In genomic region chr4:143482753-143483362, GRCh38 we compare ENCODE assay signal across 8 cellular contexts. TPM values are rescaled to one million over a fixed set of nuclear protein-coding genes. Genes with fewer than 3 reads are reported as not detected.
A peak's percentile ranks its signal among the peaks of the same experiment; 100 is the strongest.
DNase-seq lines count a peak whose midpoint lies in the region; ATAC-seq and TF ChIP-seq lines count a peak whose summit lies in the region.

No MANE protein-coding gene starts in this region.

- no peak overlapping the region for H3K4me3 ChIP-seq in WERI-Rb-1 (ENCODE audit: low read depth, low read length)

- no peaks in the 10 kb centered on the region for H3K9me3 ChIP-seq in WERI-Rb-1 (ENCODE audit: severe bottlenecking)

- DNase-seq in CD1c-positive myeloid dendritic cell (ENCODE audit: extremely low spot score): peak; percentile 42
- peak; percentile 6 for DNase-seq in HuH-7.5 (ENCODE audit: low spot score)
- DNase-seq in WERI-Rb-1: no peak
- no peak for DNase-seq in left cardiac atrium
- no peak for DNase-seq in sciatic nerve (ENCODE audit: low spot score)

- peak; percentile 71 for ATAC-seq in GM18870 (IDR thresholded peaks at IDR 0.05; ENCODE audit: unreplicated experiment)
- ATAC-seq in left cardiac atrium: peak; percentile 55 to 57
- peak; percentile 83 for ATAC-seq in sciatic nerve
- no peak for ATAC-seq in GM19324 (IDR thresholded peaks at IDR 0.05; ENCODE audit: low FRiP score, unreplicated experiment)
- no peak for ATAC-seq in HG02884 (IDR thresholded peaks at IDR 0.05; ENCODE audit: unreplicated experiment)

- no peaks in the 10 kb centered on the region for H3K27me3 ChIP-seq in WERI-Rb-1 (ENCODE audit: insufficient read depth, low read depth, severe bottlenecking)

- TF ChIP-seq CTCF in WERI-Rb-1 (IDR thresholded peaks at IDR 0.05; ENCODE audit: low read depth, low read length): 0 out of 2 replicates have a peak, but pooled peaks have one; percentile 24

- intact Hi-C loops in left cardiac atrium (cut with DNase I) (loop anchor here (5.0 kb wide), 1 partner anchor 281 kb away; no protein-coding TSS in a partner anchor), sciatic nerve (cut with DNase I) (loop anchor here (5.0 to 10.0 kb wide), 2 partner anchors 146 to 278 kb away; partner anchors contain the start of gene GAB1)

- H3K36me3 ChIP-seq in WERI-Rb-1: no peaks in the 10 kb centered on the region

- H3K27ac ChIP-seq in WERI-Rb-1: no peak overlapping the region

RNA-seq across cellular contexts. Expression of gene SMARCA5, which starts 30.6 kb away (rescaled TPM):
- total RNA-seq in left cardiac atrium (10 to 100 TPM; 26.3 to 35.6 TPM), sciatic nerve (55.6 TPM)

Comparison
In these comparisons a context has a peak if more than half of its experiments do, and no peak if none do; other contexts are left out.
1. DNase-seq: peak in CD1c-positive myeloid dendritic cell (single experiment) and HuH-7.5 (single experiment); none in WERI-Rb-1 (single experiment), left cardiac atrium (single experiment) and sciatic nerve (single experiment).
2. ATAC-seq: peak in GM18870 (single experiment), left cardiac atrium (2 of 2) and sciatic nerve (single experiment); none in GM19324 (single experiment) and HG02884 (single experiment).